ENCODE assay signal across 13 cellular contexts in the genomic region with DNA sequence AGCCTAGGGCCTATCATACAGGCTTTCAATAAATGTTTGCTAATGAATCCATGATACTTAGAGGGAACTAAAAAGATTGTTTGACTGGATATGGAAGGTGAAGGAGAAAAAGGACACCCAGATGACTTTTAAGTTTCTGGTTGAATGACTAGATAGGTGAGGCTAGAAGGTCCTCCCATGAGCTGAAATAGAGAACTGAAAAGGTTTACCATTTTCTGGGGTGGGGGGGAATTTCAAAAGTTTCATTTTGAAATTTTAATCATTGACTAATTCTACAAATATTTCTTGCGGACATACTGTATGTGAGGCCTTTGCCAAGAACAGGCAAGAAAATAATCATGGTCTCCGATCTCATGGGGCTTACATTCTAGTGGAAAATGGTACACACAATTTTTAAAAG. TPM values are rescaled to one million over a fixed set of nuclear protein-coding genes. Genes with fewer than 3 reads are reported as not detected.
DNase-seq lines count a peak whose midpoint lies in the region; ATAC-seq and TF ChIP-seq lines count a peak whose summit lies in the region.
"Had no signal": no experiment of that assay in that cellular context is flagged by ENCODE, and none has a peak within 500 bp of the region (broad histone marks: within the 10 kb centered on the region; RNA-seq: fewer than 3 reads in every experiment).

No MANE protein-coding gene starts in this region.

- intact Hi-C loops in MCF 10A (cut with micrococcal nuclease), result no loop called here
- intact Hi-C loops in mammary epithelial cell (cut with micrococcal nuclease), result loop anchor here (5.0 kb wide), 1 partner anchor 68 kb away; no protein-coding TSS in a partner anchor

- ATAC-seq in HG02588 (IDR thresholded peaks at IDR 0.05; ENCODE audit: unreplicated experiment) (peak; percentile 64), HG03565 (IDR thresholded peaks at IDR 0.05; ENCODE audit: unreplicated experiment) (peak; percentile 64)
- peak; percentile 85 to 87 for ATAC-seq in stimulated activated naive B cell treated with anti-CD40 and anti-IgM and Interleukin-4, amounts not matched to agents 10 μg/mL and 1 μg/mL and 100 μg/mL, for 72 hours (replicated peaks)

- H3K4me2 ChIP-seq in mammary epithelial cell (ENCODE audit: insufficient read depth, low read depth, low read length), result no peak overlapping the region

- 100% methylated on average over 2 of the region's 2 CpGs for WGBS in mammary epithelial cell (ENCODE audit: low coverage, missing lambda C conversion rate)

- no peaks in the 10 kb centered on the region for H3K9me3 ChIP-seq in mammary epithelial cell (replicated peaks; ENCODE audit: insufficient read depth, low read length)
- H3K9me3 ChIP-seq: neutrophil had no signal

- no peak overlapping the region for H2AFZ ChIP-seq in mammary epithelial cell (ENCODE audit: low read depth, low read length)

- H3K4me3 Mint-ChIP-seq in MCF 10A (ENCODE audit: unreplicated experiment), result no peak overlapping the region
- H3K4me3 Mint-ChIP-seq in stimulated activated naive B cell treated with anti-CD40 and anti-IgM and Interleukin-4, amounts not matched to agents 10 μg/mL and 1 μg/mL and 100 μg/mL, for 72 hours, result peak overlapping the region; percentile 54 to 69

- H4K20me1 ChIP-seq in mammary epithelial cell (ENCODE audit: insufficient read depth, low read length), result no peaks in the 10 kb centered on the region

- peaks cover 19% of the 10 kb centered on the region for H3K79me2 ChIP-seq in mammary epithelial cell (ENCODE audit: insufficient read depth, low read length)

- dilution Hi-C loops in mammary epithelial cell (cut with HindIII; ENCODE audit: low sequenced_read_pairs), result no loop called here

- no peak for DNase-seq in MCF 10A (ENCODE audit: unreplicated experiment)
- no peak for DNase-seq in mammary epithelial cell
- DNase-seq in stimulated activated naive B cell treated with anti-CD40 and anti-IgM and Interleukin-4, amounts not matched to agents 10 μg/mL and 1 μg/mL and 100 μg/mL, for 72 hours, result no peak
- DNase-seq in DMS79 treated with DMSO at 0.1 percent for 48 hours (lab: John Stamatoyannopoulos, UW), result no peak
- no peak for DNase-seq in DMS53 treated with DMSO at 0.1 percent for 48 hours (lab: John Stamatoyannopoulos, UW; ENCODE audit: unreplicated experiment)
- no peak for DNase-seq in NCI-H2227 treated with DMSO at 0.1 percent for 48 hours (lab: John Stamatoyannopoulos, UW)
- DNase-seq: activated T-cell treated with anti-CD3 and anti-CD28 coated beads, Interleukin-2, amount 50 U/mL, for 48 hours; GDM1; kidney glomerular epithelial cell; stimulated activated CD4-positive, alpha-beta T cell treated with anti-CD3 and anti-CD28 coated beads, Interleukin-2, amount 100 ng/mL, for 24 hours had no signal

- H3K4me1 Mint-ChIP-seq in MCF 10A (ENCODE audit: insufficient read depth, unreplicated experiment), result peaks cover 5% of the 10 kb centered on the region
- peaks cover 27 to 55% of the 10 kb centered on the region in 2 donors for H3K4me1 Mint-ChIP-seq in stimulated activated naive B cell treated with anti-CD40 and anti-IgM and Interleukin-4, amounts not matched to agents 10 μg/mL and 1 μg/mL and 100 μg/mL, for 72 hours

- no peaks in the 10 kb centered on the region for H3K27me3 ChIP-seq in mammary epithelial cell (ENCODE audit: insufficient read depth, low read length)
- H3K27me3 ChIP-seq: neutrophil had no signal

- H3K4me1 ChIP-seq in mammary epithelial cell (ENCODE audit: insufficient read depth, low read length), result no peaks in the 10 kb centered on the region

- peaks cover 21% of the 10 kb centered on the region for H3K36me3 ChIP-seq in mammary epithelial cell (ENCODE audit: insufficient read depth, low read length)

- no peak overlapping the region for H3K4me3 ChIP-seq in mammary epithelial cell (replicated peaks in 1 of 3; ENCODE audit: insufficient read depth in 1 of 3, low read depth in 2 of 3, low read length in 3 of 3)

- no peak overlapping the region for H3K27ac ChIP-seq in mammary epithelial cell (ENCODE audit: insufficient read depth, low read depth, low read length)
- H3K27ac ChIP-seq: neutrophil had no signal

- peak overlapping the region; percentile 52 for H3K27ac Mint-ChIP-seq in MCF 10A (ENCODE audit: low read depth, unreplicated experiment)
- peak overlapping the region; percentile 88 for H3K27ac Mint-ChIP-seq in stimulated activated naive B cell treated with anti-CD40 and anti-IgM and Interleukin-4, amounts not matched to agents 10 μg/mL and 1 μg/mL and 100 μg/mL, for 72 hours

- in situ Hi-C loops in mammary epithelial cell (cut with MboI; ENCODE audit: low sequenced_read_pairs in 2 of 2), result loop anchor here in 1 of 2 donors (25.0 kb wide), 1 partner anchor 853 kb away; no protein-coding TSS in a partner anchor

- POLR2A ChIA-PET in MCF 10A (lab: Yijun Ruan, JAX), result interaction anchor here (1.7 kb wide), 1 partner anchor 16 kb away, joined by 3 read pairs; no protein-coding TSS in a partner anchor

- H3K36me3 Mint-ChIP-seq in MCF 10A (ENCODE audit: insufficient read depth, unreplicated experiment), result peaks cover 93% of the 10 kb centered on the region
- peaks cover 56 to 69% of the 10 kb centered on the region in 2 donors for H3K36me3 Mint-ChIP-seq in stimulated activated naive B cell treated with anti-CD40 and anti-IgM and Interleukin-4, amounts not matched to agents 10 μg/mL and 1 μg/mL and 100 μg/mL, for 72 hours

- no TSS peak for BruUV-seq in MCF 10A (replicated peaks; lab: Mats Ljungman, UMichigan)
- BruUV-seq in mammary epithelial cell (replicated peaks; lab: Mats Ljungman, UMichigan), result no TSS peak

- H3K9ac ChIP-seq in mammary epithelial cell (ENCODE audit: insufficient read depth, low read length), result no peak overlapping the region

- H3K9me3 Mint-ChIP-seq in MCF 10A (ENCODE audit: unreplicated experiment), result no peaks in the 10 kb centered on the region
- peaks cover 3 to 10% of the 10 kb centered on the region in 2 donors for H3K9me3 Mint-ChIP-seq in stimulated activated naive B cell treated with anti-CD40 and anti-IgM and Interleukin-4, amounts not matched to agents 10 μg/mL and 1 μg/mL and 100 μg/mL, for 72 hours

- no peaks in the 10 kb centered on the region for H3K27me3 Mint-ChIP-seq in MCF 10A (ENCODE audit: insufficient read depth, unreplicated experiment)
- no peaks in the 10 kb centered on the region for H3K27me3 Mint-ChIP-seq in stimulated activated naive B cell treated with anti-CD40 and anti-IgM and Interleukin-4, amounts not matched to agents 10 μg/mL and 1 μg/mL and 100 μg/mL, for 72 hours

- CTCF ChIA-PET in MCF 10A (lab: Yijun Ruan, JAX) (no interaction called here), mammary epithelial cell (lab: Charles Lee; ENCODE audit: low non-redundant PET) (no interaction called here)

- no peak for TF ChIP-seq CTCF in MCF 10A (IDR thresholded peaks at IDR 0.05; ENCODE audit: unreplicated experiment)
- TF ChIP-seq CTCF in mammary epithelial cell (conservative IDR thresholded peaks at IDR 0.05 in 1 of 2, IDR thresholded peaks at IDR 0.05 in 1 of 2; ENCODE audit: extremely low read depth in 1 of 2, insufficient read depth in 1 of 2, low read depth in 1 of 2, low read length in 2 of 2), result no peak

RNA-seq across cellular contexts. Expression of a gene that starts 17.9 kb away (rescaled TPM):
- total RNA-seq in MCF 10A (2022) (10.7 and 15.6 TPM in 2 replicates), mammary epithelial cell (10 to 100 TPM in 1 of 2 donors, 1 to 10 TPM in 1; 5.0 to 16.1 TPM)
- 14.6 TPM for polyA plus RNA-seq in mammary epithelial cell
- polyA minus RNA-seq in mammary epithelial cell, result 22.4 TPM

RNA-seq across cellular contexts. Expression of a gene that starts 42.7 kb away (rescaled TPM):
- 32.9 and 37.6 TPM in 2 replicates for total RNA-seq in MCF 10A (2022)
- 10 to 100 TPM; 15.7 to 26.7 TPM for total RNA-seq in mammary epithelial cell
- 13.3 TPM for polyA plus RNA-seq in mammary epithelial cell
- polyA minus RNA-seq in mammary epithelial cell, result 3.8 TPM
